Comparison of ENCODE assay signal across 10 cellular contexts in the genomic region with DNA sequence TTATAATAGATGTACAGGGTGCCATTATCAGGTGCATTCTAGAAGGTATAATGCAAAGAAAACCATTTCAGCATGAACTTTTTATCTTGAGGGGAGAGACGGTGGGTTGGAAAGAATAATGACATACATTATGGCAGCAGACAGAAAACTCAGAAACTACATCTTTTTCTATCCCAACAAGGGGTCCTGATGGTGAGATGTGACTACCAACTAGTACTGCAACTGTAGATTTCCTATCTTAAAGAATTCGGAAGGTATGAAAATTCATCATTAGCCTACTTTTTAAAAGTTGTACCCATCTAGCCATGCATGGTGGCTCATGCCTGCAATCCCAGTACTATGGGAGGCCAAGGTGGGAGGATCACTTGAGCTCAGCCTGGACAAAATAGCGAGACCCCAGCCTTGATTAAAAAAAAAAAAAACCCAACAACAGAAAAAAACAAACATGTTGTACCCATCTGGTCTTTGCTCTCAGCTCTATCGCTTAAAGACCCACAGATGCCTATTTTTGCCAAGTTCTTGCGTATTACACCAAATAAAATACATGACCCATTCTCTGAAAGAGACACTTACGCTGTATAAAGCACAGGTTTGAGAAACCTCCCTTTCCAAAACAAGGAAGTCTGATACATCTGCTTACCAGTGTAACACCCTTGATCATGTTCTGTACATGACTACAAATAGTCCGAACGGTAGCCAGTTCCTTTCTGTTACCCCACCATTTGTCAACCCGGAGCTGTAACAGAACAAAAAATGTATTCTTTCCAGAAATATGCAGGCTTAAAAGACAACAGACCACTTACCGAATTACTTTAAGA. TPM values are rescaled to one million over a fixed set of nuclear protein-coding genes. Genes with fewer than 3 reads are reported as not detected.
DNase-seq lines count a peak whose midpoint lies in the region; ATAC-seq and TF ChIP-seq lines count a peak whose summit lies in the region.
"Had no signal": no experiment of that assay in that cellular context is flagged by ENCODE, and none has a peak within 500 bp of the region (broad histone marks: within the 10 kb centered on the region; RNA-seq: fewer than 3 reads in every experiment).

No MANE protein-coding gene starts in this region.

- no peak for TF ChIP-seq CTCF in MM.1S (IDR thresholded peaks at IDR 0.05; ENCODE audit: low read length)
- no peak for TF ChIP-seq CTCF in neural crest cell (conservative IDR thresholded peaks at IDR 0.05)

- H3K27ac Mint-ChIP-seq in CD4-positive, CD25-positive, alpha-beta regulatory T cell, result peak overlapping the region; percentile 98 to 100 (median 100)
- H3K27ac Mint-ChIP-seq in neural crest cell (ENCODE audit: unreplicated experiment), result peak overlapping the region; percentile 99

- peaks cover 33% of the 10 kb centered on the region for H3K4me1 ChIP-seq in CD4-positive, CD25-positive, alpha-beta regulatory T cell (ENCODE audit: control insufficient read depth, insufficient read depth, low read length, poor library complexity, severe bottlenecking)
- H3K4me1 ChIP-seq in MM.1S (ENCODE audit: low read length) (peaks cover 12% of the 10 kb centered on the region; the same call in 1 of the 2 replicates), duodenal mucosa (ENCODE audit: control insufficient read depth in 1 of 2, insufficient read depth in 2 of 2, low read length in 2 of 2) (peaks cover 22 to 23% of the 10 kb centered on the region in 2 donors)

- ATAC-seq in CD4-positive, CD25-positive, alpha-beta regulatory T cell (ENCODE audit: low read depth in 2 of 2), result no peak
- ATAC-seq in GM18517 (IDR thresholded peaks at IDR 0.05; ENCODE audit: unreplicated experiment), result no peak
- ATAC-seq in HG02970 (IDR thresholded peaks at IDR 0.05; ENCODE audit: low FRiP score, unreplicated experiment), result no peak

- no peaks in the 10 kb centered on the region for H3K9me3 Mint-ChIP-seq in CD4-positive, CD25-positive, alpha-beta regulatory T cell
- no peaks in the 10 kb centered on the region for H3K9me3 Mint-ChIP-seq in neural crest cell

- DNase-seq in CD4-positive, CD25-positive, alpha-beta regulatory T cell, result no peak
- DNase-seq in MM.1S, result no peak
- DNase-seq in neural crest cell (ENCODE audit: low read depth, low spot score), result no peak
- no peak for DNase-seq in NCI-H1092 (lab: John Stamatoyannopoulos, UW)
- no peak for DNase-seq in SKM-1 (lab: John Stamatoyannopoulos, UW; ENCODE audit: unreplicated experiment)
- DNase-seq: cortex of kidney, NCI-H2081 treated with DMSO at 0.1 percent for 48 hours had no signal

- peaks cover 38% of the 10 kb centered on the region for H3F3A ChIP-seq in MM.1S (ENCODE audit: insufficient read depth, low read length)

- H3K79me2 ChIP-seq in MM.1S (ENCODE audit: low read length), result peaks cover 43% of the 10 kb centered on the region

- peak overlapping the region; percentile 93 to 98 (median 98) for H3K4me3 Mint-ChIP-seq in CD4-positive, CD25-positive, alpha-beta regulatory T cell
- peak overlapping the region; percentile 96 for H3K4me3 Mint-ChIP-seq in neural crest cell

- peak overlapping the region; percentile 97 for H3K9ac ChIP-seq in MM.1S (ENCODE audit: low read length)
- H3K9ac ChIP-seq in duodenal mucosa (ENCODE audit: low read depth in 1 of 2, low read length in 2 of 2), result peak overlapping the region; percentile 91 to 99

- H3K36me3 ChIP-seq in CD4-positive, CD25-positive, alpha-beta regulatory T cell (ENCODE audit: control insufficient read depth, insufficient read depth, low read length), result peaks cover 55% of the 10 kb centered on the region
- H3K36me3 ChIP-seq in MM.1S (replicated peaks; ENCODE audit: insufficient read depth, low read length), result peaks cover 25% of the 10 kb centered on the region
- H3K36me3 ChIP-seq in duodenal mucosa (ENCODE audit: control insufficient read depth in 1 of 2, insufficient read depth in 2 of 2, low read length in 2 of 2), result peaks cover 45 to 53% of the 10 kb centered on the region in 2 donors

- H3K36me3 Mint-ChIP-seq in CD4-positive, CD25-positive, alpha-beta regulatory T cell, result peaks cover 54% of the 10 kb centered on the region
- peaks cover 32% of the 10 kb centered on the region for H3K36me3 Mint-ChIP-seq in neural crest cell (ENCODE audit: low read depth)

- H3K27me3 Mint-ChIP-seq in CD4-positive, CD25-positive, alpha-beta regulatory T cell, result peaks cover 5% of the 10 kb centered on the region
- no peaks in the 10 kb centered on the region for H3K27me3 Mint-ChIP-seq in neural crest cell (ENCODE audit: low read depth)

- peak overlapping the region; percentile 94 for H3K4me3 ChIP-seq in CD4-positive, CD25-positive, alpha-beta regulatory T cell (ENCODE audit: low read depth, low read length)
- H3K4me3 ChIP-seq in MM.1S (ENCODE audit: low read length), result peak overlapping the region; percentile 90
- H3K4me3 ChIP-seq in duodenal mucosa (ENCODE audit: low read depth in 1 of 2, low read length in 2 of 2), result peak overlapping the region; percentile 79 to 85

- peaks cover 19 to 61% (median 38%) of the 10 kb centered on the region in 4 donors for H3K4me1 Mint-ChIP-seq in CD4-positive, CD25-positive, alpha-beta regulatory T cell
- H3K4me1 Mint-ChIP-seq in neural crest cell, result peaks cover 44% of the 10 kb centered on the region

- H3K9me2 ChIP-seq in MM.1S (replicated peaks; ENCODE audit: insufficient read depth, low read length), result no peaks in the 10 kb centered on the region

- H3K9me3 ChIP-seq in CD4-positive, CD25-positive, alpha-beta regulatory T cell (ENCODE audit: control insufficient read depth in 2 of 2, low read length in 2 of 2), result no peaks in the 10 kb centered on the region
- no peaks in the 10 kb centered on the region for H3K9me3 ChIP-seq in MM.1S (replicated peaks; ENCODE audit: insufficient read depth, low read length)
- H3K9me3 ChIP-seq in duodenal mucosa (ENCODE audit: control insufficient read depth in 1 of 2, low read length in 2 of 2), result no peaks in the 10 kb centered on the region

- peaks cover 16% of the 10 kb centered on the region for H4K20me1 ChIP-seq in MM.1S (ENCODE audit: insufficient read depth, low read length)

- no peak overlapping the region for H2AFZ ChIP-seq in MM.1S (ENCODE audit: low read length)

- peak overlapping the region; percentile 98 for H3K27ac ChIP-seq in CD4-positive, CD25-positive, alpha-beta regulatory T cell (ENCODE audit: insufficient read depth, low read length, poor library complexity, severe bottlenecking)
- H3K27ac ChIP-seq in MM.1S (ENCODE audit: low read length), result no peak overlapping the region; the same call in 1 of the 2 replicates
- H3K27ac ChIP-seq in duodenal mucosa (ENCODE audit: low read depth, low read length), result no peak overlapping the region

- no peaks in the 10 kb centered on the region for H3K27me3 ChIP-seq in CD4-positive, CD25-positive, alpha-beta regulatory T cell (ENCODE audit: control insufficient read depth, insufficient read depth, low read length)
- H3K27me3 ChIP-seq in MM.1S (replicated peaks; ENCODE audit: insufficient read depth, low read length) (no peaks in the 10 kb centered on the region), duodenal mucosa (ENCODE audit: control insufficient read depth in 1 of 2, insufficient read depth in 2 of 2, low read length in 2 of 2) (no peaks in the 10 kb centered on the region)

- H3K4me2 ChIP-seq in MM.1S (ENCODE audit: low read depth, low read length), result peak overlapping the region; percentile 97

RNA-seq across cellular contexts. Expression of a gene that starts 1.6 kb away (rescaled TPM):
- 1,902 TPM for total RNA-seq in CD4-positive, CD25-positive, alpha-beta regulatory T cell
- 1,000 to 10,000 TPM; 1,739 to 2,644 (median 2,251) TPM for polyA plus RNA-seq in CD4-positive, CD25-positive, alpha-beta regulatory T cell
- 1,529 and 1,562 TPM in 2 replicates for total RNA-seq in neural crest cell

RNA-seq across cellular contexts. Expression of a gene that starts 1.7 kb away (rescaled TPM):
- total RNA-seq in CD4-positive, CD25-positive, alpha-beta regulatory T cell, result 12.2 TPM
- polyA plus RNA-seq in CD4-positive, CD25-positive, alpha-beta regulatory T cell, result 10 to 100 TPM; 10.6 to 13.6 (median 12.2) TPM
- 17.6 and 19.0 TPM in 2 replicates for total RNA-seq in neural crest cell

RNA-seq across cellular contexts. Expression of a gene that starts 50.4 kb away (rescaled TPM):
- not detected for total RNA-seq in CD4-positive, CD25-positive, alpha-beta regulatory T cell
- polyA plus RNA-seq in CD4-positive, CD25-positive, alpha-beta regulatory T cell, result under 1 TPM in 2 of 4 donors, not detected in 2; 0.06 to 0.07 TPM
- total RNA-seq in neural crest cell, result not detected in 2 replicates
